Comparison of ENCODE assay signal across 8 cellular contexts in genomic region chr19:41327499-41328156, GRCh38. TPM values are rescaled to one million over a fixed set of nuclear protein-coding genes. Genes with fewer than 3 reads are reported as not detected.
DNase-seq lines count a peak whose midpoint lies in the region; ATAC-seq and TF ChIP-seq lines count a peak whose summit lies in the region.

No MANE protein-coding gene starts in this region.

- peak overlapping the region; percentile 64 for H3K4me3 Mint-ChIP-seq in activated CD8-positive, alpha-beta T cell treated with anti-CD3 and anti-CD28 coated beads, Interleukin-2, amount 10 ng/mL, durations not matched to agents 7 days and 5 days
- H3K4me3 Mint-ChIP-seq in endodermal cell = no peak overlapping the region
- peak overlapping the region; percentile 74 to 88 (median 84) for H3K4me3 Mint-ChIP-seq in naive thymus-derived CD4-positive, alpha-beta T cell

- peak overlapping the region; percentile 94 for H3K27ac Mint-ChIP-seq in activated CD8-positive, alpha-beta T cell treated with anti-CD3 and anti-CD28 coated beads, Interleukin-2, amount 10 ng/mL, durations not matched to agents 7 days and 5 days
- peak overlapping the region; percentile 80 for H3K27ac Mint-ChIP-seq in endodermal cell
- H3K27ac Mint-ChIP-seq in naive thymus-derived CD4-positive, alpha-beta T cell = peak overlapping the region; percentile 86 to 99 (median 94)

- H3K27me3 ChIP-seq in endodermal cell (ENCODE audit: control insufficient read depth, insufficient read depth, low read length, poor library complexity, severe bottlenecking) = no peaks in the 10 kb centered on the region
- H3K27me3 ChIP-seq in naive thymus-derived CD4-positive, alpha-beta T cell (ENCODE audit: control insufficient read depth in 2 of 2, insufficient read depth in 2 of 2, low read length in 2 of 2) = no peaks in the 10 kb centered on the region

- peaks cover 68% of the 10 kb centered on the region for H3K36me3 Mint-ChIP-seq in activated CD8-positive, alpha-beta T cell treated with anti-CD3 and anti-CD28 coated beads, Interleukin-2, amount 10 ng/mL, durations not matched to agents 7 days and 5 days (ENCODE audit: low read depth)
- H3K36me3 Mint-ChIP-seq in endodermal cell (ENCODE audit: low read depth) = peaks cover 41% of the 10 kb centered on the region
- H3K36me3 Mint-ChIP-seq in naive thymus-derived CD4-positive, alpha-beta T cell = peaks cover 13 to 48% (median 27%) of the 10 kb centered on the region in 5 donors

- DNase-seq in EH (ENCODE audit: low read depth) = peak; percentile 35
- peak; percentile 43 for DNase-seq in M059J (ENCODE audit: low read depth)
- DNase-seq in activated CD8-positive, alpha-beta T cell treated with anti-CD3 and anti-CD28 coated beads, Interleukin-2, amount 10 ng/mL, durations not matched to agents 7 days and 5 days = peak; percentile 84
- DNase-seq in endodermal cell = peak; percentile 76
- peak; percentile 57 to 95 (median 66) for DNase-seq in naive thymus-derived CD4-positive, alpha-beta T cell
- peak; percentile 86 for DNase-seq in stimulated activated naive CD8-positive, alpha-beta T cell treated with anti-CD3 and anti-CD28 coated beads, Interleukin-15, Interleukin-2, amounts not matched to agents 100 U/mL and 50 U/mL, for 24 hours

- no peaks in the 10 kb centered on the region for H3K9me3 ChIP-seq in endodermal cell (ENCODE audit: control insufficient read depth, low read length)
- H3K9me3 ChIP-seq in naive thymus-derived CD4-positive, alpha-beta T cell (ENCODE audit: control insufficient read depth in 2 of 3, low read length in 3 of 3) = no peaks in the 10 kb centered on the region

- peak overlapping the region; percentile 29 for H3K27ac ChIP-seq in endodermal cell (ENCODE audit: low read depth, low read length)
- peak overlapping the region; percentile 85 for H3K27ac ChIP-seq in naive thymus-derived CD4-positive, alpha-beta T cell (ENCODE audit: low read depth, low read length)

- CTCF ChIA-PET in activated CD8-positive, alpha-beta T cell treated with anti-CD3 and anti-CD28 coated beads, Interleukin-2, amount 10 ng/mL, durations not matched to agents 7 days and 5 days (lab: Charles Lee) = interaction anchor here (0.8 to 2.8 kb wide), 11 partner anchors 9 to 243 kb away, joined by 3 to 12 read pairs (median 4); partner anchors contain the start of gene HNRNPUL1
- CTCF ChIA-PET in naive thymus-derived CD4-positive, alpha-beta T cell (lab: Charles Lee) = interaction anchor here (0.9 to 1.5 kb wide), 3 partner anchors 22 to 65 kb away, joined by 4 to 9 read pairs (median 5); no protein-coding TSS in a partner anchor

- 81 to 83% methylated on average over 23 to 35 of the region's 35 CpGs for WGBS in endodermal cell (ENCODE audit: insufficient coverage in 1 of 2, insufficient read length in 1 of 2), 2 experiments

- H3K4me1 Mint-ChIP-seq in activated CD8-positive, alpha-beta T cell treated with anti-CD3 and anti-CD28 coated beads, Interleukin-2, amount 10 ng/mL, durations not matched to agents 7 days and 5 days (ENCODE audit: low read depth) = peaks cover 75% of the 10 kb centered on the region
- H3K4me1 Mint-ChIP-seq in endodermal cell = peaks cover 47% of the 10 kb centered on the region
- H3K4me1 Mint-ChIP-seq in naive thymus-derived CD4-positive, alpha-beta T cell = peaks cover 59 to 77% (median 68%) of the 10 kb centered on the region in 7 donors

- no peaks in the 10 kb centered on the region for H3K27me3 Mint-ChIP-seq in activated CD8-positive, alpha-beta T cell treated with anti-CD3 and anti-CD28 coated beads, Interleukin-2, amount 10 ng/mL, durations not matched to agents 7 days and 5 days (ENCODE audit: low read depth)
- no peaks in the 10 kb centered on the region for H3K27me3 Mint-ChIP-seq in endodermal cell (ENCODE audit: insufficient read depth)
- no peaks in the 10 kb centered on the region for H3K27me3 Mint-ChIP-seq in naive thymus-derived CD4-positive, alpha-beta T cell

- no peak for TF ChIP-seq CTCF in endodermal cell (conservative IDR thresholded peaks at IDR 0.05)

- no peak overlapping the region for H3K4me3 ChIP-seq in endodermal cell (ENCODE audit: low read length)
- peak overlapping the region; percentile 42 for H3K4me3 ChIP-seq in naive thymus-derived CD4-positive, alpha-beta T cell (ENCODE audit: low read length)

- ATAC-seq in GM21528 (IDR thresholded peaks at IDR 0.05; ENCODE audit: low FRiP score, unreplicated experiment) (peak; percentile 45), GM18870 (IDR thresholded peaks at IDR 0.05; ENCODE audit: unreplicated experiment) (no peak)
- peak; percentile 66 for ATAC-seq in activated CD8-positive, alpha-beta T cell treated with anti-CD3 and anti-CD28 coated beads, Interleukin-2, amount 10 ng/mL, durations not matched to agents 7 days and 5 days
- peak; percentile 75 for ATAC-seq in naive thymus-derived CD4-positive, alpha-beta T cell
- peak; percentile 77 for ATAC-seq in stimulated activated naive CD8-positive, alpha-beta T cell treated with anti-CD3 and anti-CD28 coated beads, Interleukin-15, Interleukin-2, amounts not matched to agents 100 U/mL and 50 U/mL, for 24 hours

- no peaks in the 10 kb centered on the region for H3K9me3 Mint-ChIP-seq in activated CD8-positive, alpha-beta T cell treated with anti-CD3 and anti-CD28 coated beads, Interleukin-2, amount 10 ng/mL, durations not matched to agents 7 days and 5 days (ENCODE audit: insufficient read depth)
- H3K9me3 Mint-ChIP-seq in endodermal cell = no peaks in the 10 kb centered on the region
- H3K9me3 Mint-ChIP-seq in naive thymus-derived CD4-positive, alpha-beta T cell = peaks cover 0 to 6% (median 0%) of the 10 kb centered on the region in 11 donors

- POLR2A ChIA-PET in activated CD8-positive, alpha-beta T cell treated with anti-CD3 and anti-CD28 coated beads, Interleukin-2, amount 10 ng/mL, durations not matched to agents 7 days and 5 days (lab: Charles Lee) = interaction anchor here (1.0 to 3.0 kb wide), 10 partner anchors 17 to 112 kb away, joined by 3 to 22 read pairs (median 6); partner anchors contain the start of genes CCDC97, DMAC2 and HNRNPUL1
- POLR2A ChIA-PET in naive thymus-derived CD4-positive, alpha-beta T cell (lab: Charles Lee) = interaction anchor here (0.6 to 6.4 kb wide), 19 partner anchors 10 to 665 kb away, joined by 3 to 51 read pairs (median 5); partner anchors contain the start of genes B9D2, CCDC97, HNRNPUL1 and TGFB1

- peaks cover 35% of the 10 kb centered on the region for H3K36me3 ChIP-seq in endodermal cell (ENCODE audit: control insufficient read depth, insufficient read depth, low read length)
- H3K36me3 ChIP-seq in naive thymus-derived CD4-positive, alpha-beta T cell (ENCODE audit: control insufficient read depth in 2 of 3, insufficient read depth in 3 of 3, low read length in 3 of 3) = peaks cover 0 to 50% (median 27%) of the 10 kb centered on the region in 3 experiments

- intact Hi-C loops in naive thymus-derived CD4-positive, alpha-beta T cell (cut with micrococcal nuclease) = loop anchor here (1.0 to 2.0 kb wide), 3 partner anchors 17 to 24 kb away; partner anchors contain the start of gene CCDC97 (in 1 of the 2)

- H3K4me1 ChIP-seq in endodermal cell (ENCODE audit: control insufficient read depth, insufficient read depth, low read length) = peaks cover 20% of the 10 kb centered on the region
- H3K4me1 ChIP-seq in naive thymus-derived CD4-positive, alpha-beta T cell (ENCODE audit: control insufficient read depth in 2 of 2, insufficient read depth in 2 of 2, low read length in 2 of 2) = peaks cover 36 to 57% of the 10 kb centered on the region in 2 donors

- H3K9ac ChIP-seq in endodermal cell (ENCODE audit: extremely low read depth, low read length, poor library complexity, severe bottlenecking) = no peak overlapping the region

RNA-seq across cellular contexts. Expression of gene CCDC97, which starts 17.7 kb away (rescaled TPM):
- total RNA-seq in M059J (2014; rRNA removed; shearing (Covaris generic)) = 5.6 and 7.2 TPM in 2 replicates
- total RNA-seq in activated CD8-positive, alpha-beta T cell treated with anti-CD3 and anti-CD28 coated beads, Interleukin-2, amount 10 ng/mL, durations not matched to agents 7 days and 5 days = 10 to 100 TPM; 33.5 to 36.1 TPM
- total RNA-seq in endodermal cell = 10 to 100 TPM; 38.4 to 44.6 TPM
- polyA plus RNA-seq in endodermal cell (2013, experiment 1 of 2) = 33.6 TPM
- 29.5 TPM for polyA plus RNA-seq in endodermal cell (2013, experiment 2 of 2)
- 10 to 100 TPM; 35.9 to 56.5 (median 49.1) TPM for total RNA-seq in naive thymus-derived CD4-positive, alpha-beta T cell
- 10 to 100 TPM; 22.3 to 27.6 TPM for polyA plus RNA-seq in naive thymus-derived CD4-positive, alpha-beta T cell

RNA-seq across cellular contexts. Expression of gene TGFB1, which starts 26.1 kb away (rescaled TPM):
- 10.1 and 22.9 TPM in 2 replicates for total RNA-seq in M059J (2014; rRNA removed; shearing (Covaris generic))
- total RNA-seq in activated CD8-positive, alpha-beta T cell treated with anti-CD3 and anti-CD28 coated beads, Interleukin-2, amount 10 ng/mL, durations not matched to agents 7 days and 5 days = 100 to 1,000 TPM; 210 to 231 TPM
- total RNA-seq in endodermal cell = 10 to 100 TPM; 56.3 to 60.1 TPM
- 21.7 TPM for polyA plus RNA-seq in endodermal cell (2013, experiment 1 of 2)
- polyA plus RNA-seq in endodermal cell (2013, experiment 2 of 2) = 26.9 TPM
- total RNA-seq in naive thymus-derived CD4-positive, alpha-beta T cell = 100 to 1,000 TPM in 3 of 5 experiments, 10 to 100 TPM in 2; 91.2 to 322 (median 185) TPM
- 10 to 100 TPM; 31.4 to 62.3 TPM for polyA plus RNA-seq in naive thymus-derived CD4-positive, alpha-beta T cell

RNA-seq across cellular contexts. Expression of gene B9D2, which starts 36.3 kb away (rescaled TPM):
- total RNA-seq in M059J (2014; rRNA removed; shearing (Covaris generic)) = 8.2 and 9.9 TPM in 2 replicates
- total RNA-seq in activated CD8-positive, alpha-beta T cell treated with anti-CD3 and anti-CD28 coated beads, Interleukin-2, amount 10 ng/mL, durations not matched to agents 7 days and 5 days = 10 to 100 TPM; 10.6 to 12.8 TPM
- 1 to 10 TPM; 4.5 to 6.2 TPM for total RNA-seq in endodermal cell
- polyA plus RNA-seq in endodermal cell (2013, experiment 1 of 2) = 8.9 TPM
- 12.0 TPM for polyA plus RNA-seq in endodermal cell (2013, experiment 2 of 2)
- total RNA-seq in naive thymus-derived CD4-positive, alpha-beta T cell = 10 to 100 TPM; 11.6 to 38.9 (median 12.5) TPM
- 10 to 100 TPM; 18.0 to 20.5 TPM for polyA plus RNA-seq in naive thymus-derived CD4-positive, alpha-beta T cell

RNA-seq across cellular contexts. Expression of gene TMEM91, which starts 48.7 kb away (rescaled TPM):
- 0.17 and 2.4 TPM in 2 replicates for total RNA-seq in M059J (2014; rRNA removed; shearing (Covaris generic))
- 1 to 10 TPM; 5.3 to 6.4 TPM for total RNA-seq in activated CD8-positive, alpha-beta T cell treated with anti-CD3 and anti-CD28 coated beads, Interleukin-2, amount 10 ng/mL, durations not matched to agents 7 days and 5 days
- total RNA-seq in endodermal cell = 10 to 100 TPM in 1 of 2 donors, 1 to 10 TPM in 1; 5.7 to 16.5 TPM
- polyA plus RNA-seq in endodermal cell (2013, experiment 1 of 2) = 8.9 TPM
- polyA plus RNA-seq in endodermal cell (2013, experiment 2 of 2) = 10.4 TPM
- total RNA-seq in naive thymus-derived CD4-positive, alpha-beta T cell = 10 to 100 TPM in 4 of 5 experiments, 1 to 10 TPM in 1; 8.2 to 18.1 (median 16.0) TPM
- 1 to 10 TPM; 5.2 to 8.6 TPM for polyA plus RNA-seq in naive thymus-derived CD4-positive, alpha-beta T cell

Comparison
In these comparisons a context has a peak if more than half of its experiments do, and no peak if none do; other contexts are left out.
1. DNase-seq: peak in every context shown above with its lines; median percentile 86 in stimulated activated naive CD8-positive, alpha-beta T cell treated with anti-CD3 and anti-CD28 coated beads, Interleukin-15, Interleukin-2, amounts not matched to agents 100 U/mL and 50 U/mL, for 24 hours; 84 in activated CD8-positive, alpha-beta T cell treated with anti-CD3 and anti-CD28 coated beads, Interleukin-2, amount 10 ng/mL, durations not matched to agents 7 days and 5 days; 76 in endodermal cell; 66 in naive thymus-derived CD4-positive, alpha-beta T cell; 43 in M059J; 35 in EH.